11 cellular contexts compared by ENCODE assay signal in the genomic region with DNA sequence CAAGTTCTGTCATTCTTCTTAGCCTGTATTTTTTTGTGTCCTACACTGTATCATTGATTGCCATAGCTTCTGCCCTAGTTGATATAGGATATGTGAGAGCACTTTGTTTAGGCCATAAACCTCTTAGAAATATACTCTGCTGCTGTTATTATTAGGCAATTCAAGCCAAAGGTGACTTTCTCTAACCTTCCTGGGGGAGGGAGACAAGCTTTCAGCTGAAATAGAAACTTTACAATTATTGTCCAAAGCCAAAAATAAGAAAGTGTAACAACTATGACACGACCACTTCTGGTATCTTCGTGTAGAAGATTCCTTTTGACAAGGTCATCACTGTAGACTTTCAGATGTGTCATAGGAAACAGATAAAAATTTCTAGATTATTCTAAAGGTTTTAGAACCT. TPM values are rescaled to one million over a fixed set of nuclear protein-coding genes. Genes with fewer than 3 reads are reported as not detected.
DNase-seq lines count a peak whose midpoint lies in the region; ATAC-seq and TF ChIP-seq lines count a peak whose summit lies in the region.
"Had no signal": no experiment of that assay in that cellular context is flagged by ENCODE, and none has a peak within 500 bp of the region (broad histone marks: within the 10 kb centered on the region; RNA-seq: fewer than 3 reads in every experiment).

No MANE protein-coding gene starts in this region.

- H3K27ac ChIP-seq in right atrium auricular region: peak overlapping the region; percentile 77 to 90
- peak overlapping the region; percentile 50 to 66 for H3K27ac ChIP-seq in mucosa of rectum (ENCODE audit: low read depth in 2 of 2, low read length in 2 of 2)
- peak overlapping the region; percentile 46 to 95 for H3K27ac ChIP-seq in aorta (ENCODE audit: low read depth in 1 of 2, low read length in 2 of 2)

- ATAC-seq in Right ventricle myocardium superior (ENCODE audit: poor library complexity) (no peak), aorta (ENCODE audit: low FRiP score) (no peak), GM21723 (IDR thresholded peaks at IDR 0.05; ENCODE audit: unreplicated experiment) (no peak), GM21360 (IDR thresholded peaks at IDR 0.05; ENCODE audit: unreplicated experiment) (no peak)

- WGBS in aorta, 2 donors: 6 to 9% methylated on average over 2 of the region's 2 CpGs

- H3K9me3 ChIP-seq in right atrium auricular region (no peaks in the 10 kb centered on the region), mucosa of rectum (ENCODE audit: control insufficient read depth in 2 of 2, low read length in 2 of 2) (no peaks in the 10 kb centered on the region), aorta (ENCODE audit: control insufficient read depth, low read length) (no peaks in the 10 kb centered on the region)
- H3K9me3 ChIP-seq: MG63 had no signal

- H3K36me3 ChIP-seq in right atrium auricular region (no peaks in the 10 kb centered on the region), mucosa of rectum (ENCODE audit: control insufficient read depth in 2 of 2, insufficient read depth in 2 of 2, low read length in 2 of 2) (no peaks in the 10 kb centered on the region), aorta (ENCODE audit: control insufficient read depth in 1 of 2, insufficient read depth in 2 of 2, low read length in 1 of 2) (no peaks in the 10 kb centered on the region)
- H3K36me3 ChIP-seq: MG63 had no signal

- H3K27me3 ChIP-seq in right atrium auricular region (no peaks in the 10 kb centered on the region), mucosa of rectum (ENCODE audit: control insufficient read depth in 2 of 2, insufficient read depth in 2 of 2, low read length in 2 of 2) (no peaks in the 10 kb centered on the region), aorta (ENCODE audit: control insufficient read depth in 1 of 2, insufficient read depth in 2 of 2, low read length in 1 of 2) (no peaks in the 10 kb centered on the region)
- H3K27me3 ChIP-seq: MG63 had no signal

- intact Hi-C loops in Right ventricle myocardium superior (cut with DNase I): loop anchor here (5.0 kb wide), 1 partner anchor 181 kb away; no protein-coding TSS in a partner anchor
- intact Hi-C loops in aorta (cut with DNase I): loop anchor here (2.0 to 10.0 kb wide), 3 partner anchors 119 to 249 kb away; no protein-coding TSS in a partner anchor

- no peak overlapping the region for H3K4me3 ChIP-seq in right atrium auricular region
- no peak overlapping the region for H3K4me3 ChIP-seq in cardiac fibroblast (replicated peaks in 1 of 2; ENCODE audit: low read depth in 2 of 2, low read length in 2 of 2)
- no peak overlapping the region for H3K4me3 ChIP-seq in mucosa of rectum (ENCODE audit: low read length in 2 of 2)
- H3K4me3 ChIP-seq in aorta (ENCODE audit: low read length in 2 of 2): no peak overlapping the region
- H3K4me3 ChIP-seq: lung, MG63 had no signal

- peak overlapping the region in 1 of 2 donors; percentile 11 for H3K9ac ChIP-seq in mucosa of rectum (ENCODE audit: low read depth in 1 of 2, low read length in 2 of 2)

- H3K4me1 ChIP-seq in right atrium auricular region: peaks cover 0 to 37% of the 10 kb centered on the region in 2 donors
- H3K4me1 ChIP-seq in mucosa of rectum (ENCODE audit: control insufficient read depth in 2 of 2, insufficient read depth in 2 of 2, low read length in 2 of 2): peaks cover 3 to 5% of the 10 kb centered on the region in 2 donors
- H3K4me1 ChIP-seq in aorta (ENCODE audit: control insufficient read depth in 1 of 2, insufficient read depth in 2 of 2, low read length in 2 of 2): no peaks in the 10 kb centered on the region

- no peak for DNase-seq in right atrium auricular region (ENCODE audit: low spot score)
- no peak for DNase-seq in Right ventricle myocardium superior
- peak; percentile 46 to 65 for DNase-seq in cardiac fibroblast (ENCODE audit: low read depth in 2 of 2)
- no peak for DNase-seq in aorta
- no peak for DNase-seq in SHP77 treated with DMSO at 0.1 percent for 48 hours (lab: John Stamatoyannopoulos, UW)
- DNase-seq: activated CD4-positive, alpha-beta T cell treated with anti-CD3 and anti-CD28 coated beads, Interleukin-2, amount 50 U/mL, for 48 hours had no signal

- TF ChIP-seq CTCF in right atrium auricular region (IDR thresholded peaks at IDR 0.05): no peak
- no peak for TF ChIP-seq CTCF in cardiac fibroblast (IDR thresholded peaks at IDR 0.05; ENCODE audit: low read depth, low read length)

RNA-seq across cellular contexts. Expression of gene CSNK1A1, which starts 12.2 kb away (rescaled TPM):
- total RNA-seq in right atrium auricular region (100 to 1,000 TPM; 171 to 192 TPM), Right ventricle myocardium superior (191 TPM), aorta (100 to 1,000 TPM; 226 to 242 TPM)
- 100 to 1,000 TPM; 100 to 103 TPM for polyA plus RNA-seq in aorta

RNA-seq across cellular contexts. Expression of gene ARHGEF37, which starts 17.8 kb away (rescaled TPM):
- total RNA-seq in right atrium auricular region (10 to 100 TPM; 11.0 to 13.7 TPM), Right ventricle myocardium superior (32.9 TPM), aorta (10 to 100 TPM in 1 of 2 donors, 1 to 10 TPM in 1; 9.7 to 18.0 TPM)
- polyA plus RNA-seq in aorta: 1 to 10 TPM; 2.7 to 8.8 TPM

Comparison
In these comparisons a context has a peak if more than half of its experiments do, and no peak if none do; other contexts are left out.
1. DNase-seq: peak in cardiac fibroblast (2 of 2); none in right atrium auricular region (single experiment), Right ventricle myocardium superior (single experiment), aorta (0 of 2) and SHP77 treated with DMSO at 0.1 percent for 48 hours (single experiment).
2. Peak in every context shown above with its lines, with median percentiles within 50 percentile points of each other: H3K27ac ChIP-seq.